In the genomic region with DNA sequence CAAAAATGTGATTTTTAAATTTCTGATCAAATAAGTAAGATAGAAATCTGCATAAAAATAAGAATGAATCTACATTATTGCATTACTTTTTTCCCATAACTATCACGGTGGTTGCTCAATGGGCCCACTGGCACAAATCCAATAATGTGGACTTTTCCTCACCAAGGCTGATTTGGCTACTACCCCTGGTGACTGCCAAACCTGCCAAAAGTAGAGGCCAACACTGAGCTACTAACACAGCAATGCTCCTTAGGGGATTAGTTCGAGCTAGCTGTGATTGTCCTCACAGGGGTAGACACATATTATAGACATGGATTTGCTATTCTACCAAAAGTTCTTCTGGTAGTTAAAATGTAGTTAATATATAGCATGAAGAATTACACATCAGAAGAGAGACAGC, we compare ENCODE assay signal across 21 cellular contexts.
DNase-seq lines count a peak whose midpoint lies in the region; ATAC-seq and TF ChIP-seq lines count a peak whose summit lies in the region.
"Had no signal": no experiment of that assay in that cellular context is flagged by ENCODE, and none has a peak within 500 bp of the region (broad histone marks: within the 10 kb centered on the region; RNA-seq: fewer than 3 reads in every experiment).

No MANE protein-coding gene starts in this region.

- intact Hi-C loops in Right ventricle myocardium inferior (cut with DNase I): no loop called here
- intact Hi-C loops in cardiac septum (cut with DNase I): no loop called here
- intact Hi-C loops in aorta (cut with DNase I): no loop called here

- DNase-seq in Right ventricle myocardium inferior (ENCODE audit: missing footprints) (peak; percentile 34), cardiac septum (ENCODE audit: low spot score) (no peak), fibroblast of the aortic adventitia (ENCODE audit: low read depth) (peak; percentile 9), left lobe of liver (ENCODE audit: low spot score) (peak; percentile 57), aorta (peak; percentile 66 to 74), NCI-H2081 (lab: John Stamatoyannopoulos, UW) (no peak), SW 1271 (lab: John Stamatoyannopoulos, UW) (no peak)
- DNase-seq: CD4-positive, CD25-positive, alpha-beta regulatory T cell; DMS153; DND-41; HCEC 1CT; NCI-H1092 treated with DMSO at 0.1 percent for 48 hours; NCI-H1436; NCI-H187; NCI-H2171 treated with DMSO at 0.1 percent for 48 hours; NCI-H345; NCI-H510A treated with DMSO at 0.1 percent for 48 hours; PC-9; SHP77 treated with DMSO at 0.1 percent for 48 hours had no signal

- H3K27ac ChIP-seq in aorta (ENCODE audit: low read depth in 1 of 2, low read length in 2 of 2): no peak overlapping the region
- H3K27ac ChIP-seq: BLaER1, KMS-11, PC-9 had no signal

- H3K36me3 ChIP-seq in aorta (ENCODE audit: control insufficient read depth in 1 of 2, insufficient read depth in 2 of 2, low read length in 1 of 2): no peaks in the 10 kb centered on the region
- H3K36me3 ChIP-seq: BLaER1 had no signal

- no peaks in the 10 kb centered on the region for H3K27me3 ChIP-seq in aorta (ENCODE audit: control insufficient read depth in 1 of 2, insufficient read depth in 2 of 2, low read length in 1 of 2)
- H3K27me3 ChIP-seq: BLaER1 had no signal

- 7 to 14% methylated on average over 2 of the region's 2 CpGs for WGBS in aorta, 2 donors

- no peaks in the 10 kb centered on the region for H3K9me3 ChIP-seq in aorta (ENCODE audit: control insufficient read depth, low read length)
- H3K9me3 ChIP-seq: BLaER1 had no signal

- ATAC-seq in Right ventricle myocardium inferior (peak; percentile 84), left lobe of liver (peak; percentile 75), aorta (ENCODE audit: low FRiP score) (peak; percentile 59)

- H3K4me1 ChIP-seq in aorta (ENCODE audit: control insufficient read depth in 1 of 2, insufficient read depth in 2 of 2, low read length in 2 of 2): no peaks in the 10 kb centered on the region
- H3K4me1 ChIP-seq: BLaER1 had no signal

- TF ChIP-seq CTCF in fibroblast of the aortic adventitia (IDR thresholded peaks at IDR 0.05; ENCODE audit: insufficient read depth, low read length): no peak

- H3K4me3 ChIP-seq in fibroblast of the aortic adventitia (ENCODE audit: low read depth, low read length): no peak overlapping the region
- H3K4me3 ChIP-seq in aorta (ENCODE audit: low read length in 2 of 2): no peak overlapping the region
- H3K4me3 ChIP-seq: BLaER1, PC-9 had no signal

Comparison
In these comparisons a context has a peak if more than half of its experiments do, and no peak if none do; other contexts are left out.
1. DNase-seq: peak in Right ventricle myocardium inferior (single experiment), fibroblast of the aortic adventitia (single experiment), left lobe of liver (single experiment) and aorta (2 of 2); none in cardiac septum (single experiment), NCI-H2081 (0 of 2) and SW 1271 (0 of 2).
2. Peak in every context shown above with its lines, with median percentiles within 50 percentile points of each other: ATAC-seq.